Comparison of ENCODE assay signal across 8 cellular contexts in genomic region chr12:56468216-56469006, GRCh38. TPM values are rescaled to one million over a fixed set of nuclear protein-coding genes. Genes with fewer than 3 reads are reported as not detected.
DNase-seq lines count a peak whose midpoint lies in the region; ATAC-seq, FAIRE-seq and TF ChIP-seq lines count a peak whose summit lies in the region.

TSS of gene SPRYD4 (plus strand) at chr12:56468578. CDS start at chr12:56468592, 14 bp downstream.

- peak within 1 kb of the TSS; percentile 84 for H3K4me2 ChIP-seq in endothelial cell of umbilical vein (ENCODE audit: insufficient read depth, low read length)

- CTCF ChIA-PET in endothelial cell of umbilical vein (lab: Charles Lee), result no interaction called here

- H4K20me1 ChIP-seq in endothelial cell of umbilical vein (replicated peaks; ENCODE audit: control insufficient read depth, extremely low read depth, insufficient read depth, low read length), result no peaks in the 10 kb centered on the region

- H3K27ac ChIP-seq in HUES48 (ENCODE audit: low read depth, low read length) (peak within 1 kb of the TSS; percentile 85), endothelial cell of umbilical vein (ENCODE audit: insufficient read depth, low read depth, low read length) (peak within 1 kb of the TSS; percentile 58)

- BruUV-seq in endothelial cell of umbilical vein (replicated peaks; lab: Mats Ljungman, UMichigan), result TSS peak; percentile 52

- H3K36me3 ChIP-seq in HUES48 (ENCODE audit: control insufficient read depth, insufficient read depth, low read length), result peaks cover 34% of the 10 kb centered on the region
- peaks cover 0 to 4% of the 10 kb centered on the region in 2 experiments for H3K36me3 ChIP-seq in endothelial cell of umbilical vein (ENCODE audit: control insufficient read depth in 2 of 2, extremely low read depth in 1 of 2, insufficient read depth in 2 of 2, low read length in 2 of 2)

- H3K79me2 ChIP-seq in endothelial cell of umbilical vein (ENCODE audit: control insufficient read depth, insufficient read depth, low read length), result peaks cover 13% of the 10 kb centered on the region

- POLR2A ChIA-PET in endothelial cell of umbilical vein (lab: Charles Lee), result no interaction called here

- peak within 1 kb of the TSS; percentile 53 for H2AFZ ChIP-seq in endothelial cell of umbilical vein (ENCODE audit: low read depth, low read length)

- H3K9me1 ChIP-seq in endothelial cell of umbilical vein (replicated peaks; ENCODE audit: control insufficient read depth, extremely low read depth, insufficient read depth, low read length), result no peaks in the 10 kb centered on the region

- dilution Hi-C loops in endothelial cell of umbilical vein (cut with MboI; ENCODE audit: extremely low pct_ligation_motif_present, low sequenced_read_pairs), result no loop called here

- peak; percentile 94 for DNase-seq in Caki2 (ENCODE audit: low read depth)
- DNase-seq in NOMO-1 treated with dmso at 0.1 percent for 144 hours (lab: John Stamatoyannopoulos, UW; ENCODE audit: unreplicated experiment), result peak; percentile 96
- peak; percentile 74 for DNase-seq in activated CD8-positive, alpha-beta memory T cell treated with anti-CD3 and anti-CD28 coated beads, Interleukin-2, amount 50 U/mL, for 24 hours (ENCODE audit: extremely low read depth)
- DNase-seq in endothelial cell of umbilical vein (ENCODE audit: low read depth, low spot score), result peak; percentile 92
- peak; percentile 86 to 87 for DNase-seq in stimulated activated CD8-positive, alpha-beta memory T cell treated with anti-CD3 and anti-CD28 coated beads, Interleukin-2, amount 100 ng/mL, for 48 hours (ENCODE audit: low read depth in 2 of 2)

- H3K9me3 ChIP-seq in HUES48 (ENCODE audit: control insufficient read depth, insufficient read depth, low read length), result no peaks in the 10 kb centered on the region
- no peaks in the 10 kb centered on the region for H3K9me3 ChIP-seq in endothelial cell of umbilical vein (replicated peaks; ENCODE audit: control insufficient read depth, insufficient read depth, low read length)
- no peaks in the 10 kb centered on the region for H3K9me3 ChIP-seq in mononuclear cell (ENCODE audit: low read depth, low read length)

- peak within 1 kb of the TSS; percentile 99 for H3K4me3 ChIP-seq in HUES48 (ENCODE audit: low read depth, low read length)
- peak within 1 kb of the TSS; percentile 66 to 93 (median 93) for H3K4me3 ChIP-seq in endothelial cell of umbilical vein (replicated peaks in 1 of 3; ENCODE audit: insufficient read depth in 1 of 3, low read depth in 1 of 3, low read length in 3 of 3)
- peak within 1 kb of the TSS; percentile 85 for H3K4me3 ChIP-seq in mononuclear cell (ENCODE audit: low read length)

- no peaks in the 10 kb centered on the region for H3K27me3 ChIP-seq in HUES48 (ENCODE audit: control insufficient read depth, insufficient read depth, low read length)
- no peaks in the 10 kb centered on the region for H3K27me3 ChIP-seq in endothelial cell of umbilical vein (ENCODE audit: control insufficient read depth in 2 of 2, insufficient read depth in 2 of 2, low read length in 2 of 2)
- no peaks in the 10 kb centered on the region for H3K27me3 ChIP-seq in mononuclear cell (ENCODE audit: insufficient read depth, low read length)

- intact Hi-C loops in endothelial cell of umbilical vein (cut with micrococcal nuclease), result loop anchor here (1.0 to 2.0 kb wide), 2 partner anchors 20 to 108 kb away; partner anchors contain the start of genes STAT2 and TIMELESS

- in situ Hi-C loops in Caki2 (cut with HindIII; ENCODE audit: low pct_unique_long_range_greater_than_20kb, low sequenced_read_pairs), result no loop called here

- peak; percentile 93 for FAIRE-seq in endothelial cell of umbilical vein (lab: Jason Lieb, UNC)

- peak; percentile 8 to 14 for TF ChIP-seq CTCF in endothelial cell of umbilical vein (IDR thresholded peaks at IDR 0.05; ENCODE audit: extremely low read depth in 1 of 2, insufficient read depth in 1 of 2, low read depth in 1 of 2, low read length in 2 of 2)

- H3K9ac ChIP-seq in HUES48 (ENCODE audit: low read depth, low read length), result peak within 1 kb of the TSS; percentile 99
- peak within 1 kb of the TSS; percentile 91 for H3K9ac ChIP-seq in endothelial cell of umbilical vein (replicated peaks; ENCODE audit: extremely low read depth, insufficient read depth, low read length)

- peak; percentile 97 for TF ChIP-seq POLR2A in endothelial cell of umbilical vein (IDR thresholded peaks at IDR 0.05; ENCODE audit: low read depth, low read length)

- H3K4me1 ChIP-seq in HUES48 (ENCODE audit: control insufficient read depth, insufficient read depth, low read length) (peaks cover 8% of the 10 kb centered on the region), endothelial cell of umbilical vein (ENCODE audit: control insufficient read depth, extremely low read depth, insufficient read depth, low read length) (peaks cover 7% of the 10 kb centered on the region), mononuclear cell (ENCODE audit: insufficient read depth, low read length) (peaks cover 32% of the 10 kb centered on the region)

- ATAC-seq in GM21390 (IDR thresholded peaks at IDR 0.05; ENCODE audit: unreplicated experiment), result peak; percentile 87

TF ChIP-seq in endothelial cell of umbilical vein, 7 proteins besides CTCF, POLR2A, EP300 and RAD21:
- TF ChIP-seq GATA2 (IDR thresholded peaks at IDR 0.05; ENCODE audit: insufficient read depth, insufficient read length, low read depth, low read length) (no peak), FOS (IDR thresholded peaks at IDR 0.05; ENCODE audit: borderline replicate concordance, insufficient read depth, low read length) (no peak), MAX (IDR thresholded peaks at IDR 0.05; ENCODE audit: insufficient read depth, insufficient read length) (peak; percentile 99), POLR2AphosphoS5 (IDR thresholded peaks at IDR 0.05; ENCODE audit: insufficient read depth, low read depth, low read length) (peak; percentile 97), EZH2 (IDR thresholded peaks at IDR 0.05; ENCODE audit: borderline replicate concordance, low read depth, low read length, severe bottlenecking) (no peak), MYC (IDR thresholded peaks at IDR 0.05; ENCODE audit: low read depth, low read length) (peak; percentile 100), JUN (IDR thresholded peaks at IDR 0.05; ENCODE audit: borderline replicate concordance, insufficient read depth, insufficient read length, low read depth) (no peak)

RNA-seq across cellular contexts. Expression of gene SPRYD4, which starts in this region (rescaled TPM):
- total RNA-seq in Caki2 (2014; rRNA removed; shearing (Covaris generic); ENCODE audit: low replicate concordance), result 1.7 and 3.0 TPM in 2 replicates
- total RNA-seq in endothelial cell of umbilical vein (3.4 and 3.5 TPM in 2 replicates), mononuclear cell (2.9 TPM)
- polyA plus RNA-seq in endothelial cell of umbilical vein, result 3.8 and 4.0 TPM in 2 replicates
- polyA plus RNA-seq in endothelial cell of umbilical vein (2011; cell fraction: cytosol; rRNA removed), result 2.7 and 2.8 TPM in 2 replicates
- polyA plus RNA-seq in endothelial cell of umbilical vein (2011; cell fraction: nucleus; rRNA removed), result 4.2 and 4.7 TPM in 2 replicates
- polyA plus RNA-seq in endothelial cell of umbilical vein (2012), result 1.9 and 2.1 TPM in 2 replicates
- polyA minus RNA-seq in endothelial cell of umbilical vein, result 4.7 and 5.5 TPM in 2 replicates
- polyA minus RNA-seq in endothelial cell of umbilical vein (2011; cell fraction: cytosol; rRNA and poly(A)+ RNA removed), result 1.4 TPM
- polyA minus RNA-seq in endothelial cell of umbilical vein (2011; cell fraction: nucleus; rRNA and poly(A)+ RNA removed), result 4.5 and 6.3 TPM in 2 replicates

Comparison
In these comparisons a context has a peak if more than half of its experiments do, and no peak if none do; other contexts are left out.
1. Peak in every context shown above with its lines: DNase-seq, ATAC-seq, H3K4me3 ChIP-seq and H3K27ac ChIP-seq.